In the genomic region with DNA sequence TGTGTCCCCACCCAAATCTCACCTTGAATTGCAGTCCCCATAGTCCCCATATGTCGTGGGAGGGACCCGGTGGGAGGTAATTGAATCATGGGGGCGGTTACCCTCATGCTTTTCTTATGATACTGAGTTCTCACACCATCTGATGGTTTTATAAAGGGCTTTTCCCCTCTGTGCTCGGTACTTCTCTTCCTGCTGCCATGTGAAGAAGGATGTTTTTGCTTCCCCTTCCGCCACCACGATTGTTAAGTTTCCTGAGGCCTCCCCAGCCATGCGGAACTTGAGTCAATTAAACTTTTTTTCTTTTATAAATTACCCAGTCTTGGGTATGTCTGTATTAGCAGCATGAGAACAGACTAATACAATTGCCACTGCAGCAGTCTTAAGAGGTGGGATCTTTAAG, we compare ENCODE assay signal across 26 cellular contexts.
"Had no signal": no experiment of that assay in that cellular context is flagged by ENCODE, and none has a peak within 500 bp of the region (broad histone marks: within the 10 kb centered on the region; RNA-seq: fewer than 3 reads in every experiment).

No MANE protein-coding gene starts in this region.

- DNase-seq: dorsolateral prefrontal cortex; effector CD8-positive, alpha-beta T cell; heart left ventricle; hippocampal formation; left colon; left ventricle myocardium superior; mucosa of descending colon; natural killer cell; occipital lobe; retina; right lobe of liver; stimulated activated CD4-positive, alpha-beta T cell treated with anti-CD3 and anti-CD28 coated beads, Interleukin-15, amount 100 ng/mL, for 24 hours; stimulated activated CD4-positive, alpha-beta T cell treated with anti-CD3 and anti-CD28 coated beads, Interleukin-1b, Interleukin-23, amount 100 ng/mL, for 48 hours; stimulated activated CD4-positive, alpha-beta T cell treated with anti-CD3 and anti-CD28 coated beads, Interleukin-4, amount 100 ng/mL, for 24 hours; tibial artery; upper lobe of left lung had no signal

- H3K4me3 ChIP-seq: coronary artery, dorsolateral prefrontal cortex, heart left ventricle, mucosa of descending colon, neural progenitor cell, prostate gland, right lobe of liver, spleen, tibial artery, upper lobe of left lung, vagina had no signal

- H3K4me1 ChIP-seq: prostate gland, right lobe of liver had no signal

- H3K4me3 Mint-ChIP-seq: natural killer cell; neural progenitor cell; stimulated activated memory B cell treated with anti-CD40 and anti-IgM and Interleukin-4, amounts not matched to agents 10 μg/mL and 1 μg/mL and 100 μg/mL, for 72 hours; stimulated activated naive CD8-positive, alpha-beta T cell treated with anti-CD3 and anti-CD28 coated beads, Interleukin-15, Interleukin-2, amounts not matched to agents 100 ng/mL and 50 ng/mL, for 24 hours had no signal

- H3K4me1 Mint-ChIP-seq: natural killer cell had no signal

- H3K27ac ChIP-seq: coronary artery, dorsolateral prefrontal cortex, heart left ventricle, neural progenitor cell, parathyroid adenoma, prostate gland, right lobe of liver, tibial artery, upper lobe of left lung, vagina had no signal

- H2AFZ ChIP-seq: neural progenitor cell, parathyroid adenoma had no signal

- H3K27ac Mint-ChIP-seq: natural killer cell; neural progenitor cell; stimulated activated memory B cell treated with anti-CD40 and anti-IgM and Interleukin-4, amounts not matched to agents 10 μg/mL and 1 μg/mL and 100 μg/mL, for 72 hours; stimulated activated naive CD8-positive, alpha-beta T cell treated with anti-CD3 and anti-CD28 coated beads, Interleukin-15, Interleukin-2, amounts not matched to agents 100 ng/mL and 50 ng/mL, for 24 hours had no signal

- H3K79me2 ChIP-seq: parathyroid adenoma had no signal

- H3K4me2 ChIP-seq: neural progenitor cell had no signal

- FAIRE-seq: frontal cortex had no signal

- H3K27me3 ChIP-seq: dorsolateral prefrontal cortex, heart left ventricle, neural progenitor cell, right lobe of liver, spleen, tibial artery, upper lobe of left lung, vagina had no signal

- H3K9me3 Mint-ChIP-seq: natural killer cell; stimulated activated memory B cell treated with anti-CD40 and anti-IgM and Interleukin-4, amounts not matched to agents 10 μg/mL and 1 μg/mL and 100 μg/mL, for 72 hours; stimulated activated naive CD8-positive, alpha-beta T cell treated with anti-CD3 and anti-CD28 coated beads, Interleukin-15, Interleukin-2, amounts not matched to agents 100 ng/mL and 50 ng/mL, for 24 hours had no signal

- ATAC-seq: esophagus mucosa, heart left ventricle, left colon, left ventricle myocardium superior, mucosa of descending colon, natural killer cell, right lobe of liver had no signal

- H3K9me3 ChIP-seq: heart left ventricle, mucosa of descending colon, prostate gland, right lobe of liver, spleen, tibial artery, upper lobe of left lung, vagina had no signal

- H3K36me3 Mint-ChIP-seq: natural killer cell; neural progenitor cell; stimulated activated memory B cell treated with anti-CD40 and anti-IgM and Interleukin-4, amounts not matched to agents 10 μg/mL and 1 μg/mL and 100 μg/mL, for 72 hours had no signal

- H3K36me3 ChIP-seq: heart left ventricle, neural progenitor cell, prostate gland, right lobe of liver, spleen, tibial artery, upper lobe of left lung, vagina had no signal
